ENCODE assay signal across 23 cellular contexts in genomic region chr4:19614171-19614570, GRCh38.
DNase-seq lines count a peak whose midpoint lies in the region; ATAC-seq and TF ChIP-seq lines count a peak whose summit lies in the region.
"Had no signal": no experiment of that assay in that cellular context is flagged by ENCODE, and none has a peak within 500 bp of the region (broad histone marks: within the 10 kb centered on the region; RNA-seq: fewer than 3 reads in every experiment).

No MANE protein-coding gene starts in this region.

- H3K4me3 ChIP-seq in adipocyte (ENCODE audit: low read length), result no peak overlapping the region
- no peak overlapping the region for H3K4me3 ChIP-seq in astrocyte of the spinal cord (ENCODE audit: low read depth, low read length)
- H3K4me3 ChIP-seq: A549, K562, MG63, SJSA1 had no signal

- H3K9me3 Mint-ChIP-seq in activated naive CD8-positive, alpha-beta T cell treated with anti-CD3 and anti-CD28 coated beads, Interleukin-2, amount 50 U/mL, for 24 hours, result peaks cover 24% of the 10 kb centered on the region

- H3K36me3 ChIP-seq in adipocyte (ENCODE audit: control insufficient read depth, insufficient read depth, low read length, severe bottlenecking), result no peaks in the 10 kb centered on the region
- H3K36me3 ChIP-seq: MG63, SJSA1 had no signal

- in situ Hi-C loops in astrocyte of the spinal cord (cut with HindIII; ENCODE audit: low sequenced_read_pairs), result no loop called here

- no peak for TF ChIP-seq CTCF in astrocyte of the spinal cord (IDR thresholded peaks at IDR 0.05; ENCODE audit: low read depth, low read length)

- H3K9me3 ChIP-seq in adipocyte (ENCODE audit: control insufficient read depth, low read length), result peaks cover 4% of the 10 kb centered on the region
- H3K9me3 ChIP-seq: A549, MG63, SJSA1 had no signal

- no peaks in the 10 kb centered on the region for H3K4me1 Mint-ChIP-seq in activated naive CD8-positive, alpha-beta T cell treated with anti-CD3 and anti-CD28 coated beads, Interleukin-2, amount 50 U/mL, for 24 hours

- H3K9ac ChIP-seq in adipocyte (ENCODE audit: low read length), result no peak overlapping the region

- ATAC-seq in activated naive CD8-positive, alpha-beta T cell treated with anti-CD3 and anti-CD28 coated beads, Interleukin-2, amount 50 U/mL, for 24 hours, result no peak
- ATAC-seq: A549; CD8-positive, alpha-beta T cell; K562 had no signal

- no peaks in the 10 kb centered on the region for H3K27me3 Mint-ChIP-seq in activated naive CD8-positive, alpha-beta T cell treated with anti-CD3 and anti-CD28 coated beads, Interleukin-2, amount 50 U/mL, for 24 hours

- no peaks in the 10 kb centered on the region for H3K4me1 ChIP-seq in adipocyte (ENCODE audit: control insufficient read depth, insufficient read depth, low read length)
- H3K4me1 ChIP-seq: A549, SJSA1 had no signal

- no peaks in the 10 kb centered on the region for H3K36me3 Mint-ChIP-seq in activated naive CD8-positive, alpha-beta T cell treated with anti-CD3 and anti-CD28 coated beads, Interleukin-2, amount 50 U/mL, for 24 hours (ENCODE audit: low read depth)
- H3K36me3 Mint-ChIP-seq: CD8-positive, alpha-beta T cell had no signal

- DNase-seq in adipocyte (ENCODE audit: low read depth) (peak; percentile 18), astrocyte of the spinal cord (ENCODE audit: low read depth, low spot score) (peak; percentile 22), epithelial cell of prostate (ENCODE audit: low read depth, low spot score) (peak; percentile 16), iris pigment epithelial cell (ENCODE audit: low read depth) (peak; percentile 23), NCI-H2227 treated with DMSO at 0.1 percent for 48 hours (lab: John Stamatoyannopoulos, UW) (no peak), islet precursor cell (no peak)
- DNase-seq in activated naive CD8-positive, alpha-beta T cell treated with anti-CD3 and anti-CD28 coated beads, Interleukin-2, amount 50 U/mL, for 24 hours, result no peak
- DNase-seq: C1 segment of cervical spinal cord; CD8-positive, alpha-beta T cell; DMS79 treated with DMSO at 0.1 percent for 48 hours; GF-D8; HCEC 1CT; MG63; NCI-H1105 treated with DMSO at 0.1 percent for 48 hours; NCI-H146; NCI-H1930; NCI-H2107; NCI-H526 treated with DMSO at 0.1 percent for 48 hours; Right ventricle myocardium superior; RPMI8226 had no signal

- H3K27ac Mint-ChIP-seq in activated naive CD8-positive, alpha-beta T cell treated with anti-CD3 and anti-CD28 coated beads, Interleukin-2, amount 50 U/mL, for 24 hours, result no peak overlapping the region
- H3K27ac Mint-ChIP-seq: CD8-positive, alpha-beta T cell had no signal

- H3K27ac ChIP-seq in epithelial cell of prostate, result no peak overlapping the region
- H3K27ac ChIP-seq: A549, SJSA1 had no signal

- no peak overlapping the region for H3K4me3 Mint-ChIP-seq in activated naive CD8-positive, alpha-beta T cell treated with anti-CD3 and anti-CD28 coated beads, Interleukin-2, amount 50 U/mL, for 24 hours
- H3K4me3 Mint-ChIP-seq: CD8-positive, alpha-beta T cell had no signal

- no peaks in the 10 kb centered on the region for H3K27me3 ChIP-seq in adipocyte (replicated peaks; ENCODE audit: control insufficient read depth, insufficient read depth, low read length)
- H3K27me3 ChIP-seq: MG63, SJSA1 had no signal

Comparison
In these comparisons a context has a peak if more than half of its experiments do, and no peak if none do; other contexts are left out.
1. DNase-seq: peak in adipocyte (single experiment), astrocyte of the spinal cord (single experiment), epithelial cell of prostate (single experiment) and iris pigment epithelial cell (single experiment); none in NCI-H2227 treated with DMSO at 0.1 percent for 48 hours (single experiment), activated naive CD8-positive, alpha-beta T cell treated with anti-CD3 and anti-CD28 coated beads, Interleukin-2, amount 50 U/mL, for 24 hours (single experiment) and islet precursor cell (single experiment).